ENCODE assay signal across 10 cellular contexts in the genomic region with DNA sequence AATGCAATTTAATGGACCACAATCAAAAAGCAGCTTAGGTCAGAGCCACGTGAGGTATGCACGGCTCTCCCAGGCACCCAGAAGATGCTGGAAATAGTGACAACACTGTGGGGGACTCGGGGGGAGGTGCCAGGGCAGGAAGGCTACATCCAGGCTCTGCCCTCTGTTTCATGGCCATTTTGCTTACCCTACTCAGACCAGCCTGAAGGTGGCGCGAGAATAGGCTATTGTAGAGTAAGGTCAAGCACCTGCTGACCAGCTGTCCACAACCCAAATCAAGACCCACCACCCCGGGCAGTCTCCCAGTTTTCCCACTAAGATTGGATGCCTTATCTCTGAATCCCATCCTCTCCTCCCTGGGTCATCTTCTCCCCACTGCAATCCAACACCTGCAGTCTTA.
DNase-seq lines count a peak whose midpoint lies in the region; ATAC-seq and TF ChIP-seq lines count a peak whose summit lies in the region.
"Had no signal": no experiment of that assay in that cellular context is flagged by ENCODE, and none has a peak within 500 bp of the region (broad histone marks: within the 10 kb centered on the region; RNA-seq: fewer than 3 reads in every experiment).

No MANE protein-coding gene starts in this region.

- H3K4me2 ChIP-seq in osteoblast (ENCODE audit: insufficient read depth, low read length) = no peak overlapping the region

- H3K27ac ChIP-seq in osteoblast (ENCODE audit: low read depth, low read length) (no peak overlapping the region), ovary (no peak overlapping the region)

- no peaks in the 10 kb centered on the region for H4K20me1 ChIP-seq in osteoblast (ENCODE audit: insufficient read depth, low read length)

- DNase-seq in NCI-H526 treated with DMSO at 0.1 percent for 48 hours (lab: John Stamatoyannopoulos, UW) (peak; percentile 17), endothelial cell (ENCODE audit: low spot score) (peak; percentile 49), osteoblast (ENCODE audit: insufficient read length, low spot score, missing footprints) (peak; percentile 34), ovary (no peak)
- DNase-seq: activated CD8-positive, alpha-beta memory T cell treated with anti-CD3 and anti-CD28 coated beads, Interleukin-2, amount 10 ng/mL, durations not matched to agents 7 days and 5 days; NCI-H2171; right cardiac atrium had no signal

- H3K4me1 ChIP-seq in osteoblast (ENCODE audit: insufficient read depth, low read length) = no peaks in the 10 kb centered on the region
- H3K4me1 ChIP-seq in ovary (ENCODE audit: insufficient read depth) = no peaks in the 10 kb centered on the region

- no peaks in the 10 kb centered on the region for H3K27me3 Mint-ChIP-seq in endothelial cell (ENCODE audit: unreplicated experiment)
- H3K27me3 Mint-ChIP-seq: activated CD8-positive, alpha-beta memory T cell treated with anti-CD3 and anti-CD28 coated beads, Interleukin-2, amount 10 ng/mL, durations not matched to agents 7 days and 5 days had no signal

- WGBS in ovary, 3 donors = 47 to 66% (median 58%) methylated on average over 6 of the region's 6 CpGs

- H3K4me3 ChIP-seq in osteoblast (ENCODE audit: insufficient read depth, low read length) (no peak overlapping the region), ovary (no peak overlapping the region)

- intact Hi-C loops in ovary (cut with DNase I) = no loop called here

- no peaks in the 10 kb centered on the region for H3K36me3 ChIP-seq in osteoblast (ENCODE audit: insufficient read depth, low read length)
- H3K36me3 ChIP-seq in ovary = no peaks in the 10 kb centered on the region

- H3K9me3 ChIP-seq in osteoblast (ENCODE audit: low read depth, low read length) (no peaks in the 10 kb centered on the region), ovary (no peaks in the 10 kb centered on the region)

- H3K27me3 ChIP-seq in osteoblast (ENCODE audit: insufficient read depth, low read length) = no peaks in the 10 kb centered on the region
- H3K27me3 ChIP-seq in ovary = no peaks in the 10 kb centered on the region

- TF ChIP-seq CTCF in GM12873 (IDR thresholded peaks at IDR 0.05; ENCODE audit: insufficient read depth, low read depth, low read length, missing control alignments) (peak; percentile 35), endothelial cell (IDR thresholded peaks at IDR 0.05; ENCODE audit: unreplicated experiment) (no peak), osteoblast (IDR thresholded peaks at IDR 0.05; ENCODE audit: extremely low read depth, low read depth, low read length) (peak; percentile 24), ovary (IDR thresholded peaks at IDR 0.05) (no peak)

- TF ChIP-seq EP300 in ovary (IDR thresholded peaks at IDR 0.05) = no peak

- no peak overlapping the region for H3K4me3 Mint-ChIP-seq in endothelial cell (ENCODE audit: unreplicated experiment)
- H3K4me3 Mint-ChIP-seq: activated CD8-positive, alpha-beta memory T cell treated with anti-CD3 and anti-CD28 coated beads, Interleukin-2, amount 10 ng/mL, durations not matched to agents 7 days and 5 days had no signal

- H3K79me2 ChIP-seq in osteoblast (ENCODE audit: insufficient read depth, low read length) = no peaks in the 10 kb centered on the region

- no peaks in the 10 kb centered on the region for H3K4me1 Mint-ChIP-seq in endothelial cell (ENCODE audit: unreplicated experiment)

- no peak overlapping the region for H3K27ac Mint-ChIP-seq in endothelial cell (ENCODE audit: unreplicated experiment)
- H3K27ac Mint-ChIP-seq: activated CD8-positive, alpha-beta memory T cell treated with anti-CD3 and anti-CD28 coated beads, Interleukin-2, amount 10 ng/mL, durations not matched to agents 7 days and 5 days had no signal

- H3K9me3 Mint-ChIP-seq in endothelial cell (ENCODE audit: unreplicated experiment) = no peaks in the 10 kb centered on the region

- no peak overlapping the region for H2AFZ ChIP-seq in osteoblast (ENCODE audit: low read length)

- TF ChIP-seq POLR2A in ovary (IDR thresholded peaks at IDR 0.05) = no peak

- no peaks in the 10 kb centered on the region for H3K36me3 Mint-ChIP-seq in endothelial cell (ENCODE audit: low read depth, unreplicated experiment)
- H3K36me3 Mint-ChIP-seq: activated CD8-positive, alpha-beta memory T cell treated with anti-CD3 and anti-CD28 coated beads, Interleukin-2, amount 10 ng/mL, durations not matched to agents 7 days and 5 days had no signal

- ATAC-seq in GM18502 (IDR thresholded peaks at IDR 0.05; ENCODE audit: poor library complexity, unreplicated experiment) (no peak), HG03280 (IDR thresholded peaks at IDR 0.05; ENCODE audit: unreplicated experiment) (no peak)
- ATAC-seq: activated CD8-positive, alpha-beta memory T cell treated with anti-CD3 and anti-CD28 coated beads, Interleukin-2, amount 10 ng/mL, durations not matched to agents 7 days and 5 days; right cardiac atrium had no signal

Comparison
In these comparisons a context has a peak if more than half of its experiments do, and no peak if none do; other contexts are left out.
1. CTCF ChIP-seq: peak in GM12873 (single experiment) and osteoblast (single experiment); none in endothelial cell (single experiment) and ovary (0 of 3).
2. DNase-seq: peak in NCI-H526 treated with DMSO at 0.1 percent for 48 hours (single experiment), endothelial cell (single experiment) and osteoblast (single experiment); none in ovary (0 of 5).